ENCODE assay signal across 20 cellular contexts in genomic region chr1:1479547-1480483, GRCh38. TPM values are rescaled to one million over a fixed set of nuclear protein-coding genes. Genes with fewer than 3 reads are reported as not detected.
DNase-seq lines count a peak whose midpoint lies in the region; ATAC-seq and TF ChIP-seq lines count a peak whose summit lies in the region.
"Had no signal": no experiment of that assay in that cellular context is flagged by ENCODE, and none has a peak within 500 bp of the region (broad histone marks: within the 10 kb centered on the region; RNA-seq: fewer than 3 reads in every experiment).

No MANE protein-coding gene starts in this region.

- in situ Hi-C loops in transverse colon (cut with MboI; ENCODE audit: low pct_ligation_motif_present in 1 of 4, low pct_unique_long_range_greater_than_20kb in 1 of 4, low sequenced_read_pairs in 3 of 4): no loop called here

- peaks cover 43% of the 10 kb centered on the region for H3K36me3 Mint-ChIP-seq in CD4-positive, alpha-beta T cell (ENCODE audit: low read depth)

- no peak for TF ChIP-seq CTCF in CD4-positive, alpha-beta T cell (IDR thresholded peaks at IDR 0.05)
- no peak for TF ChIP-seq CTCF in osteoblast (IDR thresholded peaks at IDR 0.05; ENCODE audit: extremely low read depth, low read depth, low read length)
- TF ChIP-seq CTCF in transverse colon (IDR thresholded peaks at IDR 0.05): no peak

- H3K4me3 Mint-ChIP-seq in CD4-positive, alpha-beta T cell: peak overlapping the region; percentile 42
- H3K4me3 Mint-ChIP-seq: B cell; CD8-positive, alpha-beta T cell had no signal

- no peaks in the 10 kb centered on the region for H3K27me3 Mint-ChIP-seq in CD4-positive, alpha-beta T cell
- H3K27me3 Mint-ChIP-seq: B cell had no signal

- no peak for TF ChIP-seq EP300 in transverse colon (IDR thresholded peaks at IDR 0.05; ENCODE audit: low read depth)

- POLR2A ChIA-PET in CD4-positive, alpha-beta T cell (lab: Charles Lee): no interaction called here

- H3K27me3 ChIP-seq in CD4-positive, alpha-beta T cell (ENCODE audit: control insufficient read depth, insufficient read depth, low read length): no peaks in the 10 kb centered on the region
- H3K27me3 ChIP-seq in H7 (ENCODE audit: control insufficient read depth, insufficient read depth, low read length): no peaks in the 10 kb centered on the region
- no peaks in the 10 kb centered on the region for H3K27me3 ChIP-seq in osteoblast (ENCODE audit: insufficient read depth, low read length)
- H3K27me3 ChIP-seq in transverse colon: no peaks in the 10 kb centered on the region

- H3K4me1 Mint-ChIP-seq in CD4-positive, alpha-beta T cell (ENCODE audit: low read depth): peaks cover 7% of the 10 kb centered on the region

- CTCF ChIA-PET in CD4-positive, alpha-beta T cell (lab: Charles Lee): no interaction called here

- no peak overlapping the region for H3K4me3 ChIP-seq in H7 (ENCODE audit: insufficient read depth, low read depth, low read length)
- H3K4me3 ChIP-seq in osteoblast (ENCODE audit: insufficient read depth, low read length): no peak overlapping the region
- H3K4me3 ChIP-seq in transverse colon: no peak overlapping the region
- H3K4me3 ChIP-seq: GM23248 had no signal

- no peaks in the 10 kb centered on the region for H3K9me3 Mint-ChIP-seq in CD4-positive, alpha-beta T cell
- H3K9me3 Mint-ChIP-seq: CD8-positive, alpha-beta T cell had no signal

- no peak for DNase-seq in CD4-positive, alpha-beta T cell
- peak; percentile 30 for DNase-seq in H7
- peak; percentile 85 for DNase-seq in osteoblast (ENCODE audit: insufficient read length, low spot score, missing footprints)
- no peak for DNase-seq in transverse colon
- DNase-seq in stimulated activated CD4-positive, alpha-beta T cell treated with anti-CD3 and anti-CD28 coated beads, Interleukin-12 subunit alpha, Interleukin-12 subunit beta, amount 100 ng/mL, for 4 hours: no peak
- DNase-seq in DMS 273 (lab: John Stamatoyannopoulos, UW; ENCODE audit: unreplicated experiment): no peak
- DNase-seq: ACHN; CD8-positive, alpha-beta T cell; DND-41; GDM1; GM23248; NCI-H1092 treated with DMSO at 0.1 percent for 48 hours; NCI-H1694 treated with DMSO at 0.1 percent for 48 hours; NCI-H345; NCI-H526 treated with DMSO at 0.1 percent for 48 hours; OCI-M1; RPMI8226 had no signal

- H3K36me3 ChIP-seq in H7 (replicated peaks; ENCODE audit: control insufficient read depth, insufficient read depth, low read length) (peaks cover 3% of the 10 kb centered on the region), osteoblast (ENCODE audit: insufficient read depth, low read length) (peaks cover 35% of the 10 kb centered on the region), transverse colon (peaks cover 0 to 29% (median 14%) of the 10 kb centered on the region in 4 donors)

- peaks cover 14% of the 10 kb centered on the region for H4K20me1 ChIP-seq in osteoblast (ENCODE audit: insufficient read depth, low read length)

- no peak overlapping the region for H3K27ac ChIP-seq in CD4-positive, alpha-beta T cell (ENCODE audit: low read depth, low read length)
- H3K27ac ChIP-seq in osteoblast (ENCODE audit: low read depth, low read length) (no peak overlapping the region), transverse colon (no peak overlapping the region)
- H3K27ac ChIP-seq: GM23248, KMS-11 had no signal

- no peak for TF ChIP-seq POLR2A in transverse colon (IDR thresholded peaks at IDR 0.05)

- ATAC-seq in CD4-positive, alpha-beta T cell (ENCODE audit: poor library complexity): no peak
- peak; percentile 7 for ATAC-seq in esophagus mucosa
- ATAC-seq: CD8-positive, alpha-beta T cell had no signal

- no peak overlapping the region for H2AFZ ChIP-seq in osteoblast (ENCODE audit: low read length)
- H2AFZ ChIP-seq: GM23248 had no signal

- H3K27ac Mint-ChIP-seq in CD4-positive, alpha-beta T cell: no peak overlapping the region
- H3K27ac Mint-ChIP-seq: B cell; CD8-positive, alpha-beta T cell had no signal

- H3K4me1 ChIP-seq in osteoblast (ENCODE audit: insufficient read depth, low read length) (no peaks in the 10 kb centered on the region), transverse colon (no peaks in the 10 kb centered on the region)

- H3K79me2 ChIP-seq in osteoblast (ENCODE audit: insufficient read depth, low read length): peaks cover 46% of the 10 kb centered on the region

- WGBS in transverse colon (ENCODE audit: low coverage in 1 of 2), 2 donors: 92 to 95% methylated on average over 5 to 40 of the region's 42 CpGs

- H3K9me3 ChIP-seq in CD4-positive, alpha-beta T cell (ENCODE audit: control insufficient read depth, low read length): no peaks in the 10 kb centered on the region
- H3K9me3 ChIP-seq in osteoblast (ENCODE audit: low read depth, low read length) (no peaks in the 10 kb centered on the region), transverse colon (no peaks in the 10 kb centered on the region)

- H3K4me2 ChIP-seq in osteoblast (ENCODE audit: insufficient read depth, low read length): no peak overlapping the region
- H3K4me2 ChIP-seq: KMS-11 had no signal

- intact Hi-C loops in CD4-positive, alpha-beta T cell (cut with DNase I, micrococcal nuclease): no loop called here
- intact Hi-C loops in transverse colon (cut with DNase I; ENCODE audit: low total_unique reads): no loop called here

RNA-seq across cellular contexts. Expression of gene ATAD3B, which starts 8.2 kb away (rescaled TPM):
- 10 to 100 TPM; 44.3 to 49.1 TPM for total RNA-seq in CD4-positive, alpha-beta T cell
- 43.5 and 44.1 TPM in 2 replicates for total RNA-seq in H7 (2014; rRNA removed; shearing (Covaris generic))
- total RNA-seq in esophagus mucosa: 13.7 TPM
- 10.6 and 14.5 TPM in 2 replicates for total RNA-seq in osteoblast
- 100 to 1,000 TPM in 1 of 4 donors, 10 to 100 TPM in 3; 15.6 to 269 (median 39.2) TPM for total RNA-seq in transverse colon

RNA-seq across cellular contexts. Expression of gene ATAD3C, which starts 30.3 kb away (rescaled TPM):
- total RNA-seq in CD4-positive, alpha-beta T cell: under 1 TPM; 0.28 to 0.74 TPM
- total RNA-seq in H7 (2014; rRNA removed; shearing (Covaris generic)): 0.14 and 0.74 TPM in 2 replicates
- total RNA-seq in esophagus mucosa (2.1 TPM), osteoblast (under 0.01 and 0.59 TPM in 2 replicates), transverse colon (1 to 10 TPM in 1 of 4 donors, under 1 TPM in 2, not detected in 1; 0.75 to 1.3 (median 1.00) TPM)
- total RNA-seq: GM23248 had no signal

RNA-seq across cellular contexts. Expression of gene ATAD3A, which starts 32.1 kb away (rescaled TPM):
- total RNA-seq in CD4-positive, alpha-beta T cell: 10 to 100 TPM; 17.0 to 19.5 TPM
- 105 and 113 TPM in 2 replicates for total RNA-seq in H7 (2014; rRNA removed; shearing (Covaris generic))
- total RNA-seq in esophagus mucosa (23.2 TPM), osteoblast (18.6 and 19.9 TPM in 2 replicates), transverse colon (10 to 100 TPM; 14.6 to 34.4 (median 20.4) TPM)

RNA-seq across cellular contexts. Expression of gene VWA1, which starts 44.3 kb away (rescaled TPM):
- not detected for total RNA-seq in CD4-positive, alpha-beta T cell
- total RNA-seq in H7 (2014; rRNA removed; shearing (Covaris generic)): 32.1 and 37.1 TPM in 2 replicates
- 29.4 TPM for total RNA-seq in esophagus mucosa
- total RNA-seq in osteoblast: 2.4 and 4.3 TPM in 2 replicates
- 10 to 100 TPM; 29.4 to 82.0 (median 51.6) TPM for total RNA-seq in transverse colon
- total RNA-seq: B cell; CD8-positive, alpha-beta T cell had no signal

RNA-seq across cellular contexts. Expression of gene ANKRD65, which starts 58.7 kb away (rescaled TPM):
- total RNA-seq in CD4-positive, alpha-beta T cell: not detected
- 0.67 TPM in 1 of 2 replicates, not detected in the other for total RNA-seq in H7 (2014; rRNA removed; shearing (Covaris generic))
- 11.9 TPM for total RNA-seq in esophagus mucosa
- 1.2 and 1.8 TPM in 2 replicates for total RNA-seq in osteoblast
- total RNA-seq in transverse colon: 1 to 10 TPM in 3 of 4 donors, under 1 TPM in 1; 0.80 to 4.5 (median 1.9) TPM
- total RNA-seq: B cell; CD8-positive, alpha-beta T cell had no signal

Comparison
In these comparisons a context has a peak if more than half of its experiments do, and no peak if none do; other contexts are left out.
1. DNase-seq: peak in H7 (single experiment) and osteoblast (single experiment); none in CD4-positive, alpha-beta T cell (0 of 10), transverse colon (single experiment), stimulated activated CD4-positive, alpha-beta T cell treated with anti-CD3 and anti-CD28 coated beads, Interleukin-12 subunit alpha, Interleukin-12 subunit beta, amount 100 ng/mL, for 4 hours (single experiment) and DMS 273 (single experiment).